16 cellular contexts compared by ENCODE assay signal in genomic region chr17:75950850-75951554, GRCh38. TPM values are rescaled to one million over a fixed set of nuclear protein-coding genes. Genes with fewer than 3 reads are reported as not detected.
DNase-seq lines count a peak whose midpoint lies in the region; ATAC-seq, FAIRE-seq and TF ChIP-seq lines count a peak whose summit lies in the region.
"Had no signal": no experiment of that assay in that cellular context is flagged by ENCODE, and none has a peak within 500 bp of the region (broad histone marks: within the 10 kb centered on the region; RNA-seq: fewer than 3 reads in every experiment).

No MANE protein-coding gene starts in this region.

- peak overlapping the region in 1 of 2 experiments; percentile 29; a peak in 2 of 4 replicates for H3K9ac ChIP-seq in K562 (ENCODE audit: insufficient read depth in 1 of 2, low read depth in 2 of 2, low read length in 2 of 2)

- no peaks in the 10 kb centered on the region for H3K79me2 ChIP-seq in K562 (ENCODE audit: control insufficient read depth, insufficient read depth, low read length)

- no peaks in the 10 kb centered on the region for H3K27me3 Mint-ChIP-seq in naive thymus-derived CD4-positive, alpha-beta T cell

- no peak overlapping the region for H3K27ac Mint-ChIP-seq in naive thymus-derived CD4-positive, alpha-beta T cell
- H3K27ac Mint-ChIP-seq: GM23338 had no signal

- H2AFZ ChIP-seq in K562 (ENCODE audit: low read depth, low read length) = no peak overlapping the region
- H2AFZ ChIP-seq: GM23338 had no signal

- in situ Hi-C loops in K562 (cut with MboI) = no loop called here

- H3K4me3 ChIP-seq in K562 (no peak overlapping the region), WERI-Rb-1 (ENCODE audit: low read depth, low read length) (no peak overlapping the region)
- H3K4me3 ChIP-seq in naive thymus-derived CD4-positive, alpha-beta T cell (ENCODE audit: low read length) = no peak overlapping the region
- H3K4me3 ChIP-seq: GM23338, uterus had no signal

- CTCF ChIA-PET in K562 (lab: Yijun Ruan, JAX; ENCODE audit: low intra/inter-chr PET ratio) = no interaction called here
- CTCF ChIA-PET in naive thymus-derived CD4-positive, alpha-beta T cell (lab: Charles Lee) = interaction anchor here (0.5 to 0.6 kb wide), 2 partner anchors 24 to 538 kb away, joined by 3 read pairs; no protein-coding TSS in a partner anchor

- H3K9me3 ChIP-seq in K562 (replicated peaks; ENCODE audit: control insufficient read depth, insufficient read depth, low read depth, low read length) (no peaks in the 10 kb centered on the region), WERI-Rb-1 (ENCODE audit: severe bottlenecking) (no peaks in the 10 kb centered on the region)
- H3K9me3 ChIP-seq in naive thymus-derived CD4-positive, alpha-beta T cell (ENCODE audit: control insufficient read depth in 2 of 3, low read length in 3 of 3) = no peaks in the 10 kb centered on the region
- H3K9me3 ChIP-seq: uterus had no signal

- peaks cover 0 to 15% (median 0%) of the 10 kb centered on the region in 7 donors for H3K4me1 Mint-ChIP-seq in naive thymus-derived CD4-positive, alpha-beta T cell

- H3K27me3 ChIP-seq in K562 (ENCODE audit: control insufficient read depth in 2 of 2, insufficient read depth in 2 of 2, low read length in 2 of 2) = no peaks in the 10 kb centered on the region
- H3K27me3 ChIP-seq in naive thymus-derived CD4-positive, alpha-beta T cell (ENCODE audit: control insufficient read depth in 2 of 2, insufficient read depth in 2 of 2, low read length in 2 of 2) = no peaks in the 10 kb centered on the region
- H3K27me3 ChIP-seq in WERI-Rb-1 (ENCODE audit: insufficient read depth, low read depth, severe bottlenecking) = no peaks in the 10 kb centered on the region
- no peaks in the 10 kb centered on the region for H3K27me3 ChIP-seq in foreskin keratinocyte
- H3K27me3 ChIP-seq: uterus had no signal

- TF ChIP-seq EP300 in K562 (IDR thresholded peaks at IDR 0.05; ENCODE audit: low read length) = peak; percentile 40; the same call in 1 of the 2 replicates

- H3K27ac ChIP-seq in K562 (ENCODE audit: extremely low read depth, low read depth, low read length) = no peak overlapping the region; the same call in 2 of the 3 replicates
- H3K27ac ChIP-seq in naive thymus-derived CD4-positive, alpha-beta T cell (ENCODE audit: low read depth, low read length) = no peak overlapping the region
- H3K27ac ChIP-seq in WERI-Rb-1 = no peak overlapping the region
- no peak overlapping the region for H3K27ac ChIP-seq in foreskin keratinocyte
- H3K27ac ChIP-seq: uterus had no signal

- peak overlapping the region; percentile 9 for H3K4me2 ChIP-seq in K562 (ENCODE audit: insufficient read depth, low read length)
- H3K4me2 ChIP-seq: GM23338 had no signal

- POLR2A ChIA-PET in K562 (lab: Yijun Ruan, JAX) = interaction anchor here (0.5 to 3.6 kb wide), 5 partner anchors 9 to 1078 kb away, joined by 3 to 15 read pairs (median 4); partner anchors contain the start of genes FBF1 and FDXR
- POLR2A ChIA-PET in naive thymus-derived CD4-positive, alpha-beta T cell (lab: Charles Lee) = interaction anchor here (0.6 kb wide), 1 partner anchor 26 kb away, joined by 4 read pairs; no protein-coding TSS in a partner anchor

- no peak for TF ChIP-seq POLR2A in K562 (conservative IDR thresholded peaks at IDR 0.05)

- intact Hi-C loops in K562 (cut with micrococcal nuclease) = no loop called here
- intact Hi-C loops in naive thymus-derived CD4-positive, alpha-beta T cell (cut with micrococcal nuclease) = no loop called here

- H3K4me3 Mint-ChIP-seq in naive thymus-derived CD4-positive, alpha-beta T cell = peak overlapping the region in 1 of 10 donors; percentile 28
- H3K4me3 Mint-ChIP-seq: GM23338 had no signal

- TF ChIP-seq CTCF in K562 (IDR thresholded peaks at IDR 0.05 in 2 of 3, conservative IDR thresholded peaks at IDR 0.05 in 1 of 3; ENCODE audit: insufficient read depth in 2 of 3, low read depth in 1 of 3, low read length in 3 of 3) (no peak), WERI-Rb-1 (IDR thresholded peaks at IDR 0.05; ENCODE audit: low read depth, low read length) (no peak), foreskin keratinocyte (conservative IDR thresholded peaks at IDR 0.05) (no peak)

- H3K9me1 ChIP-seq in K562 (ENCODE audit: control insufficient read depth, insufficient read depth, low read length) = no peaks in the 10 kb centered on the region

- H3K36me3 Mint-ChIP-seq in naive thymus-derived CD4-positive, alpha-beta T cell = peaks cover 3 to 42% (median 18%) of the 10 kb centered on the region in 5 donors

- H4K20me1 ChIP-seq in K562 (replicated peaks; ENCODE audit: control insufficient read depth, insufficient read depth, low read length) = no peaks in the 10 kb centered on the region

- H3K9me3 Mint-ChIP-seq in naive thymus-derived CD4-positive, alpha-beta T cell = no peaks in the 10 kb centered on the region
- H3K9me3 Mint-ChIP-seq: GM23338 had no signal

- DNase-seq in DMS 273 (lab: John Stamatoyannopoulos, UW; ENCODE audit: unreplicated experiment) (peak; percentile 72), NCI-H524 treated with DMSO at 0.1 percent for 48 hours (lab: John Stamatoyannopoulos, UW) (peak; percentile 45), K562 (ENCODE audit: extremely low read depth in 1 of 4, low spot score in 3 of 4) (peak in 2 of 4 experiments; percentile 21 to 30), NCI-H1417 (lab: John Stamatoyannopoulos, UW) (no peak), WERI-Rb-1 (no peak), foreskin keratinocyte (no peak)
- no peak for DNase-seq in naive thymus-derived CD4-positive, alpha-beta T cell
- DNase-seq: activated T-cell treated with anti-CD3 and anti-CD28 coated beads for 4 hours; foreskin fibroblast; Karpas-422; NCI-H2029 treated with DMSO at 0.1 percent for 48 hours; SIG-M5; stimulated activated CD4-positive, alpha-beta T cell treated with anti-CD3 and anti-CD28 coated beads, Interleukin-2, amount 100 ng/mL, for 24 hours; uterus had no signal

- WGBS in K562 (ENCODE audit: insufficient coverage, low coverage, missing lambda C conversion rate) = 38% methylated on average over 8 of the region's 8 CpGs

- H3K36me3 ChIP-seq in K562 (ENCODE audit: control insufficient read depth, insufficient read depth, low read length) (peaks cover 69% of the 10 kb centered on the region; the same call in 2 of the 3 replicates), WERI-Rb-1 (peaks cover 83% of the 10 kb centered on the region)
- H3K36me3 ChIP-seq in naive thymus-derived CD4-positive, alpha-beta T cell (ENCODE audit: control insufficient read depth in 2 of 3, insufficient read depth in 3 of 3, low read length in 3 of 3) = peaks cover 27 to 82% (median 29%) of the 10 kb centered on the region in 3 experiments
- H3K36me3 ChIP-seq: uterus had no signal

- no TSS peak for BruUV-seq in K562 (replicated peaks; lab: Mats Ljungman, UMichigan)

- no peak for TF ChIP-seq RAD21 in K562 (CRISPR knock-in tag; conservative IDR thresholded peaks at IDR 0.05 in 1 of 2, IDR thresholded peaks at IDR 0.05 in 1 of 2)

- no peak for ATAC-seq in K562
- ATAC-seq in naive thymus-derived CD4-positive, alpha-beta T cell = peak; percentile 60
- ATAC-seq in HG02678 (IDR thresholded peaks at IDR 0.05; ENCODE audit: unreplicated experiment) = no peak
- ATAC-seq in foreskin keratinocyte = no peak
- ATAC-seq: GM23338 had no signal

- FAIRE-seq in K562 (lab: Jason Lieb, UNC) = peak; percentile 85

- peaks cover 3 to 18% of the 10 kb centered on the region in 2 experiments; a peak in 4 of 5 replicates for H3K4me1 ChIP-seq in K562 (replicated peaks in 1 of 2; ENCODE audit: control insufficient read depth in 2 of 2, insufficient read depth in 2 of 2, low read length in 2 of 2)
- H3K4me1 ChIP-seq in naive thymus-derived CD4-positive, alpha-beta T cell (ENCODE audit: control insufficient read depth in 2 of 2, insufficient read depth in 2 of 2, low read length in 2 of 2) = no peaks in the 10 kb centered on the region
- no peaks in the 10 kb centered on the region for H3K4me1 ChIP-seq in foreskin keratinocyte
- H3K4me1 ChIP-seq: uterus had no signal

RNA-seq across cellular contexts. Expression of gene FBF1, which starts 10.2 kb away (rescaled TPM):
- 56.4 and 138 TPM in 2 replicates for total RNA-seq in K562 (2011; cell fraction: chromatin; rRNA removed; ENCODE audit: low replicate concordance)
- total RNA-seq in K562 (2011; cell fraction: nucleolus; rRNA removed) = 62.1 and 85.9 TPM in 2 replicates
- total RNA-seq in K562 (2011; cell fraction: nucleoplasm; rRNA removed) = 55.3 and 58.6 TPM in 2 replicates
- total RNA-seq in K562 (2014; rRNA removed) = 14.5 and 14.8 TPM in 2 replicates
- total RNA-seq in K562 (2014; rRNA removed; fragmentation: Illumina TruSeq; extraction: Trizol) = 5.2 and 5.4 TPM in 2 replicates
- 7.5 and 7.7 TPM in 2 replicates for total RNA-seq in K562 (2015; rRNA removed; fragmentation: Illumina TruSeq; extraction: Trizol)
- 10.6 and 14.7 TPM in 2 replicates for total RNA-seq in K562 (2021)
- 10.2 and 11.1 TPM in 2 replicates for polyA plus RNA-seq in K562 (2011; rRNA removed)
- polyA plus RNA-seq in K562 (2011; cell fraction: cytosol; rRNA removed) = 5.8 and 10.5 TPM in 2 replicates
- 54.5 and 90.0 TPM in 2 replicates for polyA plus RNA-seq in K562 (2011; cell fraction: nucleus; rRNA removed)
- polyA plus RNA-seq in K562 (2012) = 9.0 and 13.6 TPM in 2 replicates
- 5.3 and 5.6 TPM in 2 replicates for polyA plus RNA-seq in K562 (2014; fragmentation: Illumina TruSeq; extraction: Trizol)
- under 1 TPM; 0.46 to 0.55 TPM for polyA plus RNA-seq in K562 (2014; fragmentation: Nextera tagmentation; extraction: Ambion mirVana)
- polyA plus RNA-seq in K562 (2014; rRNA removed) = 11.9 and 14.9 TPM in 2 replicates
- 13.1 and 15.0 TPM in 2 replicates for polyA minus RNA-seq in K562 (2011; rRNA and poly(A)+ RNA removed)
- polyA minus RNA-seq in K562 (2011; cell fraction: cytosol; rRNA and poly(A)+ RNA removed) = 6.8 and 10.3 TPM in 2 replicates
- polyA minus RNA-seq in K562 (2011; cell fraction: nucleus; rRNA and poly(A)+ RNA removed) = 27.5 and 29.6 TPM in 2 replicates
- 10 to 100 TPM; 19.9 to 48.1 (median 29.0) TPM for total RNA-seq in naive thymus-derived CD4-positive, alpha-beta T cell
- 1 to 10 TPM; 2.5 to 7.2 TPM for polyA plus RNA-seq in naive thymus-derived CD4-positive, alpha-beta T cell
- 8.8 and 12.6 TPM in 2 replicates for total RNA-seq in foreskin keratinocyte
- 5.3 TPM in 2 replicates for polyA plus RNA-seq in foreskin keratinocyte

RNA-seq across cellular contexts. Expression of gene ACOX1, which starts 28.0 kb away (rescaled TPM):
- total RNA-seq in K562 (2011; cell fraction: chromatin; rRNA removed; ENCODE audit: low replicate concordance) = 83.3 and 88.8 TPM in 2 replicates
- total RNA-seq in K562 (2011; cell fraction: nucleolus; rRNA removed) = 53.9 and 55.9 TPM in 2 replicates
- total RNA-seq in K562 (2011; cell fraction: nucleoplasm; rRNA removed) = 61.1 and 71.0 TPM in 2 replicates
- total RNA-seq in K562 (2014; rRNA removed) (9.0 and 14.4 TPM in 2 replicates), K562 (2014; rRNA removed; fragmentation: Illumina TruSeq; extraction: Trizol) (16.5 and 17.9 TPM in 2 replicates), K562 (2015; rRNA removed; fragmentation: Illumina TruSeq; extraction: Trizol) (16.2 and 18.3 TPM in 2 replicates), K562 (2021) (23.7 and 24.1 TPM in 2 replicates), foreskin keratinocyte (24.3 and 26.4 TPM in 2 replicates)
- polyA plus RNA-seq in K562 (2011; rRNA removed) (20.6 and 25.6 TPM in 2 replicates), K562 (2014; fragmentation: Illumina TruSeq; extraction: Trizol) (13.3 and 14.5 TPM in 2 replicates), K562 (2014; fragmentation: Nextera tagmentation; extraction: Ambion mirVana) (1 to 10 TPM; 8.6 to 9.5 TPM), K562 (2014; rRNA removed) (7.8 and 8.3 TPM in 2 replicates), foreskin keratinocyte (5.8 and 6.4 TPM in 2 replicates)
- polyA plus RNA-seq in K562 (2011; cell fraction: cytosol; rRNA removed) = 15.4 and 19.4 TPM in 2 replicates
- polyA plus RNA-seq in K562 (2011; cell fraction: nucleus; rRNA removed) = 22.3 and 26.0 TPM in 2 replicates
- 12.9 and 17.2 TPM in 2 replicates for polyA plus RNA-seq in K562 (2012)
- 80.6 and 97.7 TPM in 2 replicates for polyA minus RNA-seq in K562 (2011; rRNA and poly(A)+ RNA removed)
- polyA minus RNA-seq in K562 (2011; cell fraction: cytosol; rRNA and poly(A)+ RNA removed) = 52.9 and 57.5 TPM in 2 replicates
- polyA minus RNA-seq in K562 (2011; cell fraction: nucleus; rRNA and poly(A)+ RNA removed) = 17.2 and 43.8 TPM in 2 replicates
- total RNA-seq in naive thymus-derived CD4-positive, alpha-beta T cell = 10 to 100 TPM; 22.8 to 35.0 (median 33.5) TPM
- polyA plus RNA-seq in naive thymus-derived CD4-positive, alpha-beta T cell = 10 to 100 TPM; 12.5 to 25.5 TPM

RNA-seq across cellular contexts. Expression of gene TEN1, which starts 28.0 kb away (rescaled TPM):
- total RNA-seq in K562 (2011; cell fraction: chromatin; rRNA removed; ENCODE audit: low replicate concordance) = 8.4 and 19.9 TPM in 2 replicates
- total RNA-seq in K562 (2011; cell fraction: nucleolus; rRNA removed) = 2.0 and 4.2 TPM in 2 replicates
- total RNA-seq in K562 (2011; cell fraction: nucleoplasm; rRNA removed) = 2.9 and 3.3 TPM in 2 replicates
- total RNA-seq in K562 (2014; rRNA removed) = 21.7 and 22.9 TPM in 2 replicates
- 3.3 and 4.5 TPM in 2 replicates for total RNA-seq in K562 (2014; rRNA removed; fragmentation: Illumina TruSeq; extraction: Trizol)
- total RNA-seq in K562 (2015; rRNA removed; fragmentation: Illumina TruSeq; extraction: Trizol) = 11.9 and 12.2 TPM in 2 replicates
- total RNA-seq in K562 (2021) = 14.2 and 14.6 TPM in 2 replicates
- 10.1 and 13.0 TPM in 2 replicates for polyA plus RNA-seq in K562 (2011; rRNA removed)
- polyA plus RNA-seq in K562 (2011; cell fraction: cytosol; rRNA removed) = 16.6 and 20.7 TPM in 2 replicates
- 29.4 and 38.1 TPM in 2 replicates for polyA plus RNA-seq in K562 (2011; cell fraction: nucleus; rRNA removed)
- 13.0 and 23.5 TPM in 2 replicates for polyA plus RNA-seq in K562 (2012)
- polyA plus RNA-seq in K562 (2014; fragmentation: Illumina TruSeq; extraction: Trizol) = 8.8 and 16.2 TPM in 2 replicates
- polyA plus RNA-seq in K562 (2014; fragmentation: Nextera tagmentation; extraction: Ambion mirVana) = 1 to 10 TPM; 1.3 to 3.3 TPM
- 20.4 and 25.7 TPM in 2 replicates for polyA plus RNA-seq in K562 (2014; rRNA removed)
- 4.4 and 9.0 TPM in 2 replicates for polyA minus RNA-seq in K562 (2011; rRNA and poly(A)+ RNA removed)
- polyA minus RNA-seq in K562 (2011; cell fraction: cytosol; rRNA and poly(A)+ RNA removed) = 2.0 and 3.3 TPM in 2 replicates
- polyA minus RNA-seq in K562 (2011; cell fraction: nucleus; rRNA and poly(A)+ RNA removed) = 1.2 and 4.7 TPM in 2 replicates
- total RNA-seq in naive thymus-derived CD4-positive, alpha-beta T cell = 10 to 100 TPM; 13.1 to 20.1 (median 13.8) TPM
- 10 to 100 TPM; 12.8 to 16.0 TPM for polyA plus RNA-seq in naive thymus-derived CD4-positive, alpha-beta T cell
- total RNA-seq in foreskin keratinocyte = 16.6 and 19.4 TPM in 2 replicates
- polyA plus RNA-seq in foreskin keratinocyte = 25.4 and 28.9 TPM in 2 replicates

RNA-seq across cellular contexts. Expression of gene MRPL38, which starts 46.3 kb away (rescaled TPM):
- 88.0 and 309 TPM in 2 replicates for total RNA-seq in K562 (2011; cell fraction: chromatin; rRNA removed; ENCODE audit: low replicate concordance)
- total RNA-seq in K562 (2011; cell fraction: nucleolus; rRNA removed) = 283 and 294 TPM in 2 replicates
- total RNA-seq in K562 (2011; cell fraction: nucleoplasm; rRNA removed) = 137 and 171 TPM in 2 replicates
- total RNA-seq in K562 (2014; rRNA removed) (48.5 and 75.0 TPM in 2 replicates), K562 (2014; rRNA removed; fragmentation: Illumina TruSeq; extraction: Trizol) (27.8 and 35.4 TPM in 2 replicates), K562 (2015; rRNA removed; fragmentation: Illumina TruSeq; extraction: Trizol) (72.6 and 73.6 TPM in 2 replicates), K562 (2021) (154 and 155 TPM in 2 replicates), foreskin keratinocyte (78.1 and 82.0 TPM in 2 replicates)
- polyA plus RNA-seq in K562 (2011; rRNA removed) (43.6 and 104 TPM in 2 replicates), K562 (2014; fragmentation: Illumina TruSeq; extraction: Trizol) (63.6 and 69.3 TPM in 2 replicates), K562 (2014; fragmentation: Nextera tagmentation; extraction: Ambion mirVana) (10 to 100 TPM in 1 of 2 experiments, 1 to 10 TPM in 1; 4.5 to 13.6 TPM), K562 (2014; rRNA removed) (74.0 and 77.0 TPM in 2 replicates), foreskin keratinocyte (77.8 and 81.8 TPM in 2 replicates)
- 59.5 and 89.1 TPM in 2 replicates for polyA plus RNA-seq in K562 (2011; cell fraction: cytosol; rRNA removed)
- polyA plus RNA-seq in K562 (2011; cell fraction: nucleus; rRNA removed) = 334 and 446 TPM in 2 replicates
- 66.7 and 93.4 TPM in 2 replicates for polyA plus RNA-seq in K562 (2012)
- 14.0 and 20.7 TPM in 2 replicates for polyA minus RNA-seq in K562 (2011; rRNA and poly(A)+ RNA removed)
- 44.3 and 58.0 TPM in 2 replicates for polyA minus RNA-seq in K562 (2011; cell fraction: cytosol; rRNA and poly(A)+ RNA removed)
- 68.3 and 81.8 TPM in 2 replicates for polyA minus RNA-seq in K562 (2011; cell fraction: nucleus; rRNA and poly(A)+ RNA removed)
- total RNA-seq in naive thymus-derived CD4-positive, alpha-beta T cell = 100 to 1,000 TPM in 4 of 5 experiments, 10 to 100 TPM in 1; 81.0 to 154 (median 128) TPM
- 10 to 100 TPM; 64.6 to 72.2 TPM for polyA plus RNA-seq in naive thymus-derived CD4-positive, alpha-beta T cell

RNA-seq across cellular contexts. Expression of gene CDK3, which starts 49.7 kb away (rescaled TPM):
- total RNA-seq in K562 (2011; cell fraction: chromatin; rRNA removed; ENCODE audit: low replicate concordance) = 7.8 and 22.7 TPM in 2 replicates
- total RNA-seq in K562 (2011; cell fraction: nucleolus; rRNA removed) = 15.4 and 17.0 TPM in 2 replicates
- total RNA-seq in K562 (2011; cell fraction: nucleoplasm; rRNA removed) = 9.2 and 9.4 TPM in 2 replicates
- total RNA-seq in K562 (2014; rRNA removed) = 1.3 and 6.0 TPM in 2 replicates
- total RNA-seq in K562 (2014; rRNA removed; fragmentation: Illumina TruSeq; extraction: Trizol) = 1.1 and 2.8 TPM in 2 replicates
- 4.0 and 4.3 TPM in 2 replicates for total RNA-seq in K562 (2015; rRNA removed; fragmentation: Illumina TruSeq; extraction: Trizol)
- 5.0 and 5.4 TPM in 2 replicates for total RNA-seq in K562 (2021)
- polyA plus RNA-seq in K562 (2011; rRNA removed) = 5.7 and 8.0 TPM in 2 replicates
- 5.5 and 7.2 TPM in 2 replicates for polyA plus RNA-seq in K562 (2011; cell fraction: cytosol; rRNA removed)
- 48.9 and 53.7 TPM in 2 replicates for polyA plus RNA-seq in K562 (2011; cell fraction: nucleus; rRNA removed)
- 4.8 and 9.3 TPM in 2 replicates for polyA plus RNA-seq in K562 (2012)
- polyA plus RNA-seq in K562 (2014; fragmentation: Illumina TruSeq; extraction: Trizol) = 4.7 TPM in 2 replicates
- polyA plus RNA-seq in K562 (2014; fragmentation: Nextera tagmentation; extraction: Ambion mirVana) = under 1 TPM; 0.55 to 0.94 TPM
- 8.2 and 10.6 TPM in 2 replicates for polyA plus RNA-seq in K562 (2014; rRNA removed)
- 0.56 and 1.2 TPM in 2 replicates for polyA minus RNA-seq in K562 (2011; rRNA and poly(A)+ RNA removed)
- polyA minus RNA-seq in K562 (2011; cell fraction: cytosol; rRNA and poly(A)+ RNA removed) = not detected in 2 replicates
- polyA minus RNA-seq in K562 (2011; cell fraction: nucleus; rRNA and poly(A)+ RNA removed) = 1.5 and 3.7 TPM in 2 replicates
- 1 to 10 TPM; 6.9 to 9.9 (median 9.1) TPM for total RNA-seq in naive thymus-derived CD4-positive, alpha-beta T cell
- under 1 TPM; 0.28 to 0.55 TPM for polyA plus RNA-seq in naive thymus-derived CD4-positive, alpha-beta T cell
- total RNA-seq in foreskin keratinocyte = 3.3 TPM in 2 replicates
- polyA plus RNA-seq in foreskin keratinocyte = 3.0 and 3.4 TPM in 2 replicates

Comparison
In these comparisons a context has a peak if more than half of its experiments do, and no peak if none do; other contexts are left out.
1. DNase-seq: peak in DMS 273 (single experiment) and NCI-H524 treated with DMSO at 0.1 percent for 48 hours (single experiment); none in naive thymus-derived CD4-positive, alpha-beta T cell (0 of 9), NCI-H1417 (0 of 3), WERI-Rb-1 (single experiment) and foreskin keratinocyte (0 of 2).